In genomic region chr11:75773595-75774353, GRCh38 we compare ENCODE assay signal across 1 cellular context.
A peak's percentile ranks its signal among the peaks of the same experiment; 100 is the strongest.
TF ChIP-seq lines count a peak whose summit lies in the region.

No MANE protein-coding gene starts in this region.

TF ChIP-seq in GM12878, 131 proteins besides CTCF, POLR2A, EP300 and RAD21 (continued from another document and continues in another):
- TF ChIP-seq, protein P1, sequence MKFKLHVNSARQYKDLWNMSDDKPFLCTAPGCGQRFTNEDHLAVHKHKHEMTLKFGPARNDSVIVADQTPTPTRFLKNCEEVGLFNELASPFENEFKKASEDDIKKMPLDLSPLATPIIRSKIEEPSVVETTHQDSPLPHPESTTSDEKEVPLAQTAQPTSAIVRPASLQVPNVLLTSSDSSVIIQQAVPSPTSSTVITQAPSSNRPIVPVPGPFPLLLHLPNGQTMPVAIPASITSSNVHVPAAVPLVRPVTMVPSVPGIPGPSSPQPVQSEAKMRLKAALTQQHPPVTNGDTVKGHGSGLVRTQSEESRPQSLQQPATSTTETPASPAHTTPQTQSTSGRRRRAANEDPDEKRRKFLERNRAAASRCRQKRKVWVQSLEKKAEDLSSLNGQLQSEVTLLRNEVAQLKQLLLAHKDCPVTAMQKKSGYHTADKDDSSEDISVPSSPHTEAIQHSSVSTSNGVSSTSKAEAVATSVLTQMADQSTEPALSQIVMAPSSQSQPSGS (IDR thresholded peaks at IDR 0.05; ENCODE audit: low read length): peak; percentile 83; the same call in 1 of the 2 replicates
- TF ChIP-seq SREBF1 (IDR thresholded peaks at IDR 0.05; ENCODE audit: low read length): no peak
- peak in 1 of 2 experiments; percentile 92; a peak in 2 of 4 replicates for TF ChIP-seq ETV6 (conservative IDR thresholded peaks at IDR 0.05 in 1 of 2, IDR thresholded peaks at IDR 0.05 in 1 of 2; ENCODE audit: borderline replicate concordance in 1 of 2, low read depth in 1 of 2)
- TF ChIP-seq ZNF384 (IDR thresholded peaks at IDR 0.05; ENCODE audit: borderline replicate concordance, low read depth, low read length): no peak
- peak; percentile 93 for TF ChIP-seq TCF12 (IDR thresholded peaks at IDR 0.05; ENCODE audit: low read depth, low read length)
- TF ChIP-seq BRCA1 (IDR thresholded peaks at IDR 0.05; ENCODE audit: low read depth, low read length): no peak
- no peak for TF ChIP-seq SUPT20H (IDR thresholded peaks at IDR 0.05; ENCODE audit: borderline replicate concordance, control insufficient read depth, low read depth, low read length)
- TF ChIP-seq SREBF2 (IDR thresholded peaks at IDR 0.05; ENCODE audit: low read length): no peak
- TF ChIP-seq HCFC1 (IDR thresholded peaks at IDR 0.05; ENCODE audit: low read length): no peak
- TF ChIP-seq, protein P2, sequence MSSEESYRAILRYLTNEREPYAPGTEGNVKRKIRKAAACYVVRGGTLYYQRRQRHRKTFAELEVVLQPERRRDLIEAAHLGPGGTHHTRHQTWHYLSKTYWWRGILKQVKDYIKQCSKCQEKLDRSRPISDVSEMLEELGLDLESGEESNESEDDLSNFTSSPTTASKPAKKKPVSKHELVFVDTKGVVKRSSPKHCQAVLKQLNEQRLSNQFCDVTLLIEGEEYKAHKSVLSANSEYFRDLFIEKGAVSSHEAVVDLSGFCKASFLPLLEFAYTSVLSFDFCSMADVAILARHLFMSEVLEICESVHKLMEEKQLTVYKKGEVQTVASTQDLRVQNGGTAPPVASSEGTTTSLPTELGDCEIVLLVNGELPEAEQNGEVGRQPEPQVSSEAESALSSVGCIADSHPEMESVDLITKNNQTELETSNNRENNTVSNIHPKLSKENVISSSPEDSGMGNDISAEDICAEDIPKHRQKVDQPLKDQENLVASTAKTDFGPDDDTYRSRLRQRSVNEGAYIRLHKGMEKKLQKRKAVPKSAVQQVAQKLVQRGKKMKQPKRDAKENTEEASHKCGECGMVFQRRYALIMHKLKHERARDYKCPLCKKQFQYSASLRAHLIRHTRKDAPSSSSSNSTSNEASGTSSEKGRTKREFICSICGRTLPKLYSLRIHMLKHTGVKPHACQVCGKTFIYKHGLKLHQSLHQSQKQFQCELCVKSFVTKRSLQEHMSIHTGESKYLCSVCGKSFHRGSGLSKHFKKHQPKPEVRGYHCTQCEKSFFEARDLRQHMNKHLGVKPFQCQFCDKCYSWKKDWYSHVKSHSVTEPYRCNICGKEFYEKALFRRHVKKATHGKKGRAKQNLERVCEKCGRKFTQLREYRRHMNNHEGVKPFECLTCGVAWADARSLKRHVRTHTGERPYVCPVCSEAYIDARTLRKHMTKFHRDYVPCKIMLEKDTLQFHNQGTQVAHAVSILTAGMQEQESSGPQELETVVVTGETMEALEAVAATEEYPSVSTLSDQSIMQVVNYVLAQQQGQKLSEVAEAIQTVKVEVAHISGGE (CRISPR knock-in tag; IDR thresholded peaks at IDR 0.05): no peak
- TF ChIP-seq RAD51 (IDR thresholded peaks at IDR 0.05): no peak
- peak; percentile 72 for TF ChIP-seq MEF2B (IDR thresholded peaks at IDR 0.05; ENCODE audit: partially characterized antibody, poor library complexity, severe bottlenecking)
- TF ChIP-seq PAX5 (IDR thresholded peaks at IDR 0.05; ENCODE audit: borderline replicate concordance, low read depth, low read length): peak; percentile 90
- TF ChIP-seq SMAD5 (IDR thresholded peaks at IDR 0.05; ENCODE audit: low read depth): no peak
- no peak for TF ChIP-seq POLR2AphosphoS5 (IDR thresholded peaks at IDR 0.05; ENCODE audit: low read length)
- TF ChIP-seq, protein P3, sequence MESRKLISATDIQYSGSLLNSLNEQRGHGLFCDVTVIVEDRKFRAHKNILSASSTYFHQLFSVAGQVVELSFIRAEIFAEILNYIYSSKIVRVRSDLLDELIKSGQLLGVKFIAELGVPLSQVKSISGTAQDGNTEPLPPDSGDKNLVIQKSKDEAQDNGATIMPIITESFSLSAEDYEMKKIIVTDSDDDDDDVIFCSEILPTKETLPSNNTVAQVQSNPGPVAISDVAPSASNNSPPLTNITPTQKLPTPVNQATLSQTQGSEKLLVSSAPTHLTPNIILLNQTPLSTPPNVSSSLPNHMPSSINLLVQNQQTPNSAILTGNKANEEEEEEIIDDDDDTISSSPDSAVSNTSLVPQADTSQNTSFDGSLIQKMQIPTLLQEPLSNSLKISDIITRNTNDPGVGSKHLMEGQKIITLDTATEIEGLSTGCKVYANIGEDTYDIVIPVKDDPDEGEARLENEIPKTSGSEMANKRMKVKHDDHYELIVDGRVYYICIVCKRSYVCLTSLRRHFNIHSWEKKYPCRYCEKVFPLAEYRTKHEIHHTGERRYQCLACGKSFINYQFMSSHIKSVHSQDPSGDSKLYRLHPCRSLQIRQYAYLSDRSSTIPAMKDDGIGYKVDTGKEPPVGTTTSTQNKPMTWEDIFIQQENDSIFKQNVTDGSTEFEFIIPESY (IDR thresholded peaks at IDR 0.05): peak; percentile 37; the same call in 1 of the 2 replicates
- TF ChIP-seq ZZZ3 (IDR thresholded peaks at IDR 0.05; ENCODE audit: control insufficient read depth, insufficient read length, low read depth): no peak
- TF ChIP-seq, protein P4, sequence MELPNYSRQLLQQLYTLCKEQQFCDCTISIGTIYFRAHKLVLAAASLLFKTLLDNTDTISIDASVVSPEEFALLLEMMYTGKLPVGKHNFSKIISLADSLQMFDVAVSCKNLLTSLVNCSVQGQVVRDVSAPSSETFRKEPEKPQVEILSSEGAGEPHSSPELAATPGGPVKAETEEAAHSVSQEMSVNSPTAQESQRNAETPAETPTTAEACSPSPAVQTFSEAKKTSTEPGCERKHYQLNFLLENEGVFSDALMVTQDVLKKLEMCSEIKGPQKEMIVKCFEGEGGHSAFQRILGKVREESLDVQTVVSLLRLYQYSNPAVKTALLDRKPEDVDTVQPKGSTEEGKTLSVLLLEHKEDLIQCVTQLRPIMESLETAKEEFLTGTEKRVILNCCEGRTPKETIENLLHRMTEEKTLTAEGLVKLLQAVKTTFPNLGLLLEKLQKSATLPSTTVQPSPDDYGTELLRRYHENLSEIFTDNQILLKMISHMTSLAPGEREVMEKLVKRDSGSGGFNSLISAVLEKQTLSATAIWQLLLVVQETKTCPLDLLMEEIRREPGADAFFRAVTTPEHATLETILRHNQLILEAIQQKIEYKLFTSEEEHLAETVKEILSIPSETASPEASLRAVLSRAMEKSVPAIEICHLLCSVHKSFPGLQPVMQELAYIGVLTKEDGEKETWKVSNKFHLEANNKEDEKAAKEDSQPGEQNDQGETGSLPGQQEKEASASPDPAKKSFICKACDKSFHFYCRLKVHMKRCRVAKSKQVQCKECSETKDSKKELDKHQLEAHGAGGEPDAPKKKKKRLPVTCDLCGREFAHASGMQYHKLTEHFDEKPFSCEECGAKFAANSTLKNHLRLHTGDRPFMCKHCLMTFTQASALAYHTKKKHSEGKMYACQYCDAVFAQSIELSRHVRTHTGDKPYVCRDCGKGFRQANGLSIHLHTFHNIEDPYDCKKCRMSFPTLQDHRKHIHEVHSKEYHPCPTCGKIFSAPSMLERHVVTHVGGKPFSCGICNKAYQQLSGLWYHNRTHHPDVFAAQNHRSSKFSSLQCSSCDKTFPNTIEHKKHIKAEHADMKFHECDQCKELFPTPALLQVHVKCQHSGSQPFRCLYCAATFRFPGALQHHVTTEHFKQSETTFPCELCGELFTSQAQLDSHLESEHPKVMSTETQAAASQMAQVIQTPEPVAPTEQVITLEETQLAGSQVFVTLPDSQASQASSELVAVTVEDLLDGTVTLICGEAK (IDR thresholded peaks at IDR 0.05; ENCODE audit: borderline replicate concordance): no peak
- no peak for TF ChIP-seq NR2C2 (IDR thresholded peaks at IDR 0.05; ENCODE audit: borderline replicate concordance, control insufficient read depth, insufficient read length, low read depth)
- no peak for TF ChIP-seq FOS (IDR thresholded peaks at IDR 0.05; ENCODE audit: borderline replicate concordance, extremely low read depth, insufficient read length)
- TF ChIP-seq MTA2 (IDR thresholded peaks at IDR 0.05; ENCODE audit: low read depth): peak; percentile 80
- no peak for TF ChIP-seq ATF3 (IDR thresholded peaks at IDR 0.05; ENCODE audit: borderline replicate concordance, extremely low read depth, low read depth, low read length)
- no peak for TF ChIP-seq NFYA (IDR thresholded peaks at IDR 0.05; ENCODE audit: borderline replicate concordance, low read depth, low read length)
- no peak for TF ChIP-seq CBX5 (IDR thresholded peaks at IDR 0.05; ENCODE audit: low read depth)
- TF ChIP-seq TARDBP (IDR thresholded peaks at IDR 0.05; ENCODE audit: borderline replicate concordance): peak; percentile 48; the same call in 1 of the 2 replicates
- TF ChIP-seq POLR2AphosphoS2 (IDR thresholded peaks at IDR 0.05; ENCODE audit: low read depth, low read length): no peak
- peak; percentile 96 for TF ChIP-seq BCL11A (IDR thresholded peaks at IDR 0.05; ENCODE audit: low read depth, low read length)
- no peak for TF ChIP-seq ZNF592 (IDR thresholded peaks at IDR 0.05)
- TF ChIP-seq FOXK2 (IDR thresholded peaks at IDR 0.05): peak; percentile 34; the same call in 1 of the 2 replicates
- peak; percentile 71; the same call in 1 of the 2 replicates for TF ChIP-seq ZNF207 (IDR thresholded peaks at IDR 0.05; ENCODE audit: borderline replicate concordance)
- TF ChIP-seq CREB1 (IDR thresholded peaks at IDR 0.05; ENCODE audit: low read depth): 0 out of 2 replicates have a peak, but pooled peaks have one; percentile 38
- TF ChIP-seq GATAD2B (conservative IDR thresholded peaks at IDR 0.05; ENCODE audit: low read depth): peak; percentile 80; the same call in 1 of the 2 replicates
- TF ChIP-seq MEF2A (IDR thresholded peaks at IDR 0.05; ENCODE audit: insufficient read depth, low read depth, low read length): no peak
- 0 out of 2 replicates have a peak, but pooled peaks have one; percentile 44 for TF ChIP-seq ZNF24 (IDR thresholded peaks at IDR 0.05)
- peak; percentile 97 for TF ChIP-seq BACH1 (IDR thresholded peaks at IDR 0.05; ENCODE audit: borderline replicate concordance)
- peak; percentile 65 for TF ChIP-seq YY1 (IDR thresholded peaks at IDR 0.05; ENCODE audit: low read depth, low read length)
- no peak for TF ChIP-seq KAT2A (conservative IDR thresholded peaks at IDR 0.05; ENCODE audit: control insufficient read depth, low read depth, low read length)
- TF ChIP-seq HDAC6 (IDR thresholded peaks at IDR 0.05; ENCODE audit: unreplicated experiment): no peak
- TF ChIP-seq SP1 (IDR thresholded peaks at IDR 0.05; ENCODE audit: low read depth, low read length): peak; percentile 56
- TF ChIP-seq NKRF (conservative IDR thresholded peaks at IDR 0.05): peak; percentile 42; the same call in 1 of the 2 replicates
- no peak for TF ChIP-seq GABPA (IDR thresholded peaks at IDR 0.05; ENCODE audit: low read depth)
- TF ChIP-seq, protein P5, sequence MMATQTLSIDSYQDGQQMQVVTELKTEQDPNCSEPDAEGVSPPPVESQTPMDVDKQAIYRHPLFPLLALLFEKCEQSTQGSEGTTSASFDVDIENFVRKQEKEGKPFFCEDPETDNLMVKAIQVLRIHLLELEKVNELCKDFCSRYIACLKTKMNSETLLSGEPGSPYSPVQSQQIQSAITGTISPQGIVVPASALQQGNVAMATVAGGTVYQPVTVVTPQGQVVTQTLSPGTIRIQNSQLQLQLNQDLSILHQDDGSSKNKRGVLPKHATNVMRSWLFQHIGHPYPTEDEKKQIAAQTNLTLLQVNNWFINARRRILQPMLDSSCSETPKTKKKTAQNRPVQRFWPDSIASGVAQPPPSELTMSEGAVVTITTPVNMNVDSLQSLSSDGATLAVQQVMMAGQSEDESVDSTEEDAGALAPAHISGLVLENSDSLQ (IDR thresholded peaks at IDR 0.05): peak; percentile 93
- TF ChIP-seq CREM (IDR thresholded peaks at IDR 0.05; ENCODE audit: low read depth): peak; percentile 92
- TF ChIP-seq PAX8 (IDR thresholded peaks at IDR 0.05): no peak
- 0 out of 2 replicates have a peak, but pooled peaks have one; percentile 82 for TF ChIP-seq MTA3 (IDR thresholded peaks at IDR 0.05; ENCODE audit: borderline replicate concordance, low read length)
- TF ChIP-seq YBX1 (IDR thresholded peaks at IDR 0.05): no peak
